ENCODE assay signal across 1 cellular context in genomic region chr21:42228709-42229220, GRCh38.
TF ChIP-seq lines count a peak whose summit lies in the region.

No MANE protein-coding gene starts in this region.

TF ChIP-seq in SK-N-SH treated with all-trans-retinoic acid at 6 μM for 48 hours, 23 proteins besides CTCF, POLR2A, EP300 and RAD21 (continued from another document):
- TF ChIP-seq ZNF8 (CRISPR knock-in tag; IDR thresholded peaks at IDR 0.05): no peak
- no peak for TF ChIP-seq TOX (CRISPR knock-in tag; IDR thresholded peaks at IDR 0.05; ENCODE audit: borderline replicate concordance)
- TF ChIP-seq CSDC2 (CRISPR knock-in tag; IDR thresholded peaks at IDR 0.05): no peak
- TF ChIP-seq ZC3H10 (CRISPR knock-in tag; IDR thresholded peaks at IDR 0.05): no peak
- no peak for TF ChIP-seq ESRRG (CRISPR knock-in tag; IDR thresholded peaks at IDR 0.05)
- TF ChIP-seq SNAI2 (CRISPR knock-in tag; IDR thresholded peaks at IDR 0.05): no peak
- no peak for TF ChIP-seq TSHZ2 (CRISPR knock-in tag; IDR thresholded peaks at IDR 0.05)
